In the genomic region with DNA sequence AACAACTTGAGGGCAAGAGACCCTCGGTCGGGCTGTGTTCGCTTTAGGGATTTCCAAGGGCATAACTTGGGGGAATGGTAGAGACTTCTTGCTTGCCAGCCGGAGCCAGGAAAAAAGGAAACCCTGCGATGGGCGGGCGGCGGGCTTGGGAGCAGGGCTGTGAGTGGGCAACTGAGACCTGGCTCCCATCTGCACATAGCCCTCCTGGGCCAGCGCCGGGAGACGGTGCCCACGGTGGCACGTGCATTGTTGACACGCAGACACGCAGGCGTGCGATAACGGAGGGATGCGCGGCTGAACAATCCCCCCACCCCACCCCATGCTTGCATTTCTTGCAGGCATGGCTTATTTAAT, we compare ENCODE assay signal across 11 cellular contexts. TPM values are rescaled to one million over a fixed set of nuclear protein-coding genes. Genes with fewer than 3 reads are reported as not detected.
DNase-seq lines count a peak whose midpoint lies in the region; ATAC-seq and TF ChIP-seq lines count a peak whose summit lies in the region.
"Had no signal": no experiment of that assay in that cellular context is flagged by ENCODE, and none has a peak within 500 bp of the region (broad histone marks: within the 10 kb centered on the region; RNA-seq: fewer than 3 reads in every experiment).

No MANE protein-coding gene starts in this region.

- no peak for TF ChIP-seq CTCF in esophagus muscularis mucosa (IDR thresholded peaks at IDR 0.05)
- TF ChIP-seq CTCF in tibial artery (IDR thresholded peaks at IDR 0.05) = no peak

- WGBS in esophagus muscularis mucosa = 53% methylated on average over 20 of the region's 20 CpGs

- H3K27ac Mint-ChIP-seq in activated naive CD4-positive, alpha-beta T cell treated with anti-CD3 and anti-CD28 coated beads, Interleukin-2, amount 10 ng/mL, durations not matched to agents 7 days and 5 days = peak overlapping the region; percentile 28
- no peak overlapping the region for H3K27ac Mint-ChIP-seq in activated naive CD4-positive, alpha-beta T cell treated with anti-CD3 and anti-CD28 coated beads, Interleukin-2, amount 50 U/mL, for 72 hours

- no peak for ATAC-seq in activated naive CD4-positive, alpha-beta T cell treated with anti-CD3 and anti-CD28 coated beads, Interleukin-2, amount 50 U/mL, for 72 hours
- ATAC-seq in GM18873 (IDR thresholded peaks at IDR 0.05; ENCODE audit: low FRiP score, unreplicated experiment) = no peak
- ATAC-seq: activated CD8-positive, alpha-beta memory T cell treated with anti-CD3 and anti-CD28 coated beads, Interleukin-2, amount 10 ng/mL, durations not matched to agents 7 days and 5 days; left colon had no signal

- no peak for TF ChIP-seq EP300 in esophagus muscularis mucosa (IDR thresholded peaks at IDR 0.05)

- H3K4me3 Mint-ChIP-seq in activated naive CD4-positive, alpha-beta T cell treated with anti-CD3 and anti-CD28 coated beads, Interleukin-2, amount 10 ng/mL, durations not matched to agents 7 days and 5 days = no peak overlapping the region
- H3K4me3 Mint-ChIP-seq: activated CD8-positive, alpha-beta memory T cell treated with anti-CD3 and anti-CD28 coated beads, Interleukin-2, amount 10 ng/mL, durations not matched to agents 7 days and 5 days had no signal

- peak overlapping the region; percentile 20 for H3K9ac ChIP-seq in mucosa of stomach (ENCODE audit: low read length)

- CTCF ChIA-PET in activated naive CD4-positive, alpha-beta T cell treated with anti-CD3 and anti-CD28 coated beads, Interleukin-2, amount 10 ng/mL, durations not matched to agents 7 days and 5 days (lab: Charles Lee) = no interaction called here

- peaks cover 94% of the 10 kb centered on the region for H3K27me3 Mint-ChIP-seq in activated naive CD4-positive, alpha-beta T cell treated with anti-CD3 and anti-CD28 coated beads, Interleukin-2, amount 10 ng/mL, durations not matched to agents 7 days and 5 days

- intact Hi-C loops in esophagus muscularis mucosa (cut with DNase I) = no loop called here
- intact Hi-C loops in tibial artery (cut with DNase I; ENCODE audit: low total_unique reads) = loop anchor here (5.0 to 10.0 kb wide), 2 partner anchors 218 to 280 kb away; no protein-coding TSS in a partner anchor

- peak overlapping the region; percentile 34 to 42 (median 38) for H3K4me3 ChIP-seq in esophagus muscularis mucosa
- no peak overlapping the region for H3K4me3 ChIP-seq in mucosa of stomach (ENCODE audit: low read length)
- H3K4me3 ChIP-seq in tibial artery = peak overlapping the region; percentile 84 to 88

- H3K9me3 ChIP-seq in esophagus muscularis mucosa = no peaks in the 10 kb centered on the region
- no peaks in the 10 kb centered on the region for H3K9me3 ChIP-seq in mucosa of stomach (ENCODE audit: control insufficient read depth, low read length)
- no peaks in the 10 kb centered on the region for H3K9me3 ChIP-seq in tibial artery

- H3K4me1 ChIP-seq in esophagus muscularis mucosa (peaks cover 56 to 85% (median 66%) of the 10 kb centered on the region in 4 donors), mucosa of stomach (ENCODE audit: control insufficient read depth, insufficient read depth, low read length) (peaks cover 40% of the 10 kb centered on the region), tibial artery (peaks cover 6 to 67% (median 49%) of the 10 kb centered on the region in 4 donors)

- H3K27ac ChIP-seq in esophagus muscularis mucosa (replicated peaks in 1 of 4) (peak overlapping the region in 2 of 4 donors; percentile 24 to 26), tibial artery (peak overlapping the region; percentile 99)

- peaks cover 20% of the 10 kb centered on the region for H3K4me1 Mint-ChIP-seq in activated naive CD4-positive, alpha-beta T cell treated with anti-CD3 and anti-CD28 coated beads, Interleukin-2, amount 10 ng/mL, durations not matched to agents 7 days and 5 days
- H3K4me1 Mint-ChIP-seq: activated CD8-positive, alpha-beta memory T cell treated with anti-CD3 and anti-CD28 coated beads, Interleukin-2, amount 10 ng/mL, durations not matched to agents 7 days and 5 days had no signal

- no peak for TF ChIP-seq POLR2A in esophagus muscularis mucosa (IDR thresholded peaks at IDR 0.05; ENCODE audit: low read depth)

- no peaks in the 10 kb centered on the region for H3K9me3 Mint-ChIP-seq in activated naive CD4-positive, alpha-beta T cell treated with anti-CD3 and anti-CD28 coated beads, Interleukin-2, amount 10 ng/mL, durations not matched to agents 7 days and 5 days
- H3K9me3 Mint-ChIP-seq in activated naive CD4-positive, alpha-beta T cell treated with anti-CD3 and anti-CD28 coated beads, Interleukin-2, amount 50 U/mL, for 72 hours = no peaks in the 10 kb centered on the region

- H3K36me3 Mint-ChIP-seq in activated naive CD4-positive, alpha-beta T cell treated with anti-CD3 and anti-CD28 coated beads, Interleukin-2, amount 10 ng/mL, durations not matched to agents 7 days and 5 days = peaks cover 2% of the 10 kb centered on the region
- peaks cover 0 to 6% of the 10 kb centered on the region in 2 donors for H3K36me3 Mint-ChIP-seq in activated naive CD4-positive, alpha-beta T cell treated with anti-CD3 and anti-CD28 coated beads, Interleukin-2, amount 50 U/mL, for 72 hours
- H3K36me3 Mint-ChIP-seq: activated CD8-positive, alpha-beta memory T cell treated with anti-CD3 and anti-CD28 coated beads, Interleukin-2, amount 10 ng/mL, durations not matched to agents 7 days and 5 days had no signal

- H3K36me3 ChIP-seq in esophagus muscularis mucosa (no peaks in the 10 kb centered on the region), mucosa of stomach (ENCODE audit: control insufficient read depth, insufficient read depth, low read length) (no peaks in the 10 kb centered on the region), tibial artery (no peaks in the 10 kb centered on the region)

- DNase-seq in activated naive CD4-positive, alpha-beta T cell treated with anti-CD3 and anti-CD28 coated beads, Interleukin-2, amount 10 ng/mL, durations not matched to agents 7 days and 5 days = no peak
- no peak for DNase-seq in activated naive CD4-positive, alpha-beta T cell treated with anti-CD3 and anti-CD28 coated beads, Interleukin-2, amount 50 U/mL, for 72 hours (ENCODE audit: low spot score in 2 of 2)
- DNase-seq in esophagus muscularis mucosa (ENCODE audit: extremely low spot score) (no peak), tibial artery (peak in 1 of 2 donors; percentile 84), NCI-H748 treated with DMSO at 0.1 percent for 48 hours (lab: John Stamatoyannopoulos, UW) (no peak)
- no peak for DNase-seq in activated CD4-positive, alpha-beta T cell treated with anti-CD3 and anti-CD28 coated beads for 48 hours
- DNase-seq: activated CD8-positive, alpha-beta memory T cell treated with anti-CD3 and anti-CD28 coated beads, Interleukin-2, amount 10 ng/mL, durations not matched to agents 7 days and 5 days; left colon; NCI-H1694 had no signal

- peaks cover 0 to 50% (median 25%) of the 10 kb centered on the region in 4 donors for H3K27me3 ChIP-seq in esophagus muscularis mucosa
- peaks cover 71% of the 10 kb centered on the region for H3K27me3 ChIP-seq in mucosa of stomach (ENCODE audit: control insufficient read depth, insufficient read depth, low read length)
- H3K27me3 ChIP-seq in tibial artery = no peaks in the 10 kb centered on the region

RNA-seq across cellular contexts. Expression of gene ZFHX3, which starts 17.0 kb away (rescaled TPM):
- 1 to 10 TPM in 1 of 2 donors, under 1 TPM in 1; 0.07 to 1.7 TPM for total RNA-seq in activated naive CD4-positive, alpha-beta T cell treated with anti-CD3 and anti-CD28 coated beads, Interleukin-2, amount 50 U/mL, for 72 hours
- 10 to 100 TPM; 25.7 to 53.0 (median 30.6) TPM for total RNA-seq in esophagus muscularis mucosa

Comparison
In these comparisons a context has a peak if more than half of its experiments do, and no peak if none do; other contexts are left out.
1. RNA of gene ZFHX3, which starts 17.0 kb away (total RNA-seq): 25.7 to 53.0 TPM in esophagus muscularis mucosa; 0.07 to 1.7 TPM in activated naive CD4-positive, alpha-beta T cell treated with anti-CD3 and anti-CD28 coated beads, Interleukin-2, amount 50 U/mL, for 72 hours; every median in the first group is over 4 times any median in the second.